ENCODE assay signal across 8 cellular contexts in the genomic region with DNA sequence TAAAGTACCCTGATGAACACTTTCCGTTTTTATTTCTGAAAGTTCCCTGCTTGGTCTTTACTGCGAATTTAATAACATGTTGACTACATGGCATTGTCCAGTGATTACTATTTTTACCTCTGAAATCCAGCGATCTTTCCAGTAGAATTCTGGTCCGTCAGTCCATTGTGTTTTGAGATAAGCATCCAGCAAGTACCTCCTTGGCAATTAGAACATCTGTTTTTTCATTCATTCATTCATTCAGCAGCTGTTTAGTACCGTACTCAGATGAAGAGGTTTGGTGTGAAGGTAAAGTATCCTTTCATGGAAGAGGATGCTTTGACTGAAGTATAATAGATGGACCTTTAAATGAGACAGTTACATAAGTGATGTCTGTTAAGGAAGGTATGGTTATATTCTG. TPM values are rescaled to one million over a fixed set of nuclear protein-coding genes. Genes with fewer than 3 reads are reported as not detected.
DNase-seq lines count a peak whose midpoint lies in the region; ATAC-seq and TF ChIP-seq lines count a peak whose summit lies in the region.

No MANE protein-coding gene starts in this region.

- H3K27ac ChIP-seq in right cardiac atrium (ENCODE audit: low read length) = peak overlapping the region; percentile 55

- no peaks in the 10 kb centered on the region for H3K9me3 Mint-ChIP-seq in stimulated activated memory B cell treated with anti-CD40 and anti-IgM and Interleukin-4, amounts not matched to agents 10 μg/mL and 1 μg/mL and 100 μg/mL, for 72 hours

- no peaks in the 10 kb centered on the region for H3K27me3 ChIP-seq in right cardiac atrium (ENCODE audit: control insufficient read depth, insufficient read depth)

- no peaks in the 10 kb centered on the region for H3K36me3 Mint-ChIP-seq in stimulated activated memory B cell treated with anti-CD40 and anti-IgM and Interleukin-4, amounts not matched to agents 10 μg/mL and 1 μg/mL and 100 μg/mL, for 72 hours

- 4% methylated on average over 5 of the region's 5 CpGs for WGBS in right cardiac atrium

- intact Hi-C loops in right cardiac atrium (cut with DNase I) = no loop called here

- peak overlapping the region; percentile 69 for H3K27ac Mint-ChIP-seq in stimulated activated memory B cell treated with anti-CD40 and anti-IgM and Interleukin-4, amounts not matched to agents 10 μg/mL and 1 μg/mL and 100 μg/mL, for 72 hours

- peaks cover 42% of the 10 kb centered on the region for H3K4me1 Mint-ChIP-seq in stimulated activated memory B cell treated with anti-CD40 and anti-IgM and Interleukin-4, amounts not matched to agents 10 μg/mL and 1 μg/mL and 100 μg/mL, for 72 hours

- peak overlapping the region; percentile 86 for H3K4me3 ChIP-seq in WI38 (ENCODE audit: low read depth, low read length)
- H3K4me3 ChIP-seq in right cardiac atrium (ENCODE audit: low read length) = peak overlapping the region; percentile 84

- TF ChIP-seq CTCF in WI38 (IDR thresholded peaks at IDR 0.05; ENCODE audit: low read depth, low read length) = no peak

- peak overlapping the region; percentile 79 for H3K4me3 Mint-ChIP-seq in stimulated activated memory B cell treated with anti-CD40 and anti-IgM and Interleukin-4, amounts not matched to agents 10 μg/mL and 1 μg/mL and 100 μg/mL, for 72 hours

- TF ChIP-seq POLR2A in GM18505 (IDR thresholded peaks at IDR 0.05; ENCODE audit: borderline replicate concordance, extremely low read depth, insufficient read depth, insufficient read length) = no peak

- DNase-seq in DMS 273 (lab: John Stamatoyannopoulos, UW; ENCODE audit: unreplicated experiment) (peak; percentile 17), DMS 273 treated with DMSO at 0.1 percent for 48 hours (lab: John Stamatoyannopoulos, UW) (no peak), right cardiac atrium (no peak), NCI-H1092 treated with DMSO at 0.1 percent for 48 hours (lab: John Stamatoyannopoulos, UW) (no peak)

- peaks cover 2% of the 10 kb centered on the region for H3K4me1 ChIP-seq in right cardiac atrium (ENCODE audit: control insufficient read depth, insufficient read depth, low read length)

- H3K27me3 Mint-ChIP-seq in stimulated activated memory B cell treated with anti-CD40 and anti-IgM and Interleukin-4, amounts not matched to agents 10 μg/mL and 1 μg/mL and 100 μg/mL, for 72 hours = no peaks in the 10 kb centered on the region

- H3K9me3 ChIP-seq in right cardiac atrium (ENCODE audit: control insufficient read depth, low read length) = no peaks in the 10 kb centered on the region

- ATAC-seq in right cardiac atrium = no peak
- ATAC-seq in stimulated activated memory B cell treated with anti-CD40 and anti-IgM and Interleukin-4, amounts not matched to agents 10 μg/mL and 1 μg/mL and 100 μg/mL, for 72 hours = no peak
- ATAC-seq in HG03565 (IDR thresholded peaks at IDR 0.05; ENCODE audit: unreplicated experiment) = no peak
- ATAC-seq in GM18505 (IDR thresholded peaks at IDR 0.05; ENCODE audit: unreplicated experiment) = no peak

RNA-seq across cellular contexts. Expression of gene MAPK8, which starts 1.1 kb away (rescaled TPM):
- total RNA-seq in right cardiac atrium = 10 to 100 TPM; 31.5 to 35.5 (median 34.1) TPM
- polyA plus RNA-seq in right cardiac atrium = 9.4 TPM

RNA-seq across cellular contexts. Expression of gene FRMPD2, which starts 33.1 kb away (rescaled TPM):
- 1 to 10 TPM; 3.5 to 6.5 (median 4.5) TPM for total RNA-seq in right cardiac atrium
- polyA plus RNA-seq in right cardiac atrium = 1.3 TPM
